In genomic region chr17:66354472-66354871, GRCh38 we compare ENCODE assay signal across 26 cellular contexts. TPM values are rescaled to one million over a fixed set of nuclear protein-coding genes. Genes with fewer than 3 reads are reported as not detected.
A peak's percentile ranks its signal among the peaks of the same experiment; 100 is the strongest.
DNase-seq lines count a peak whose midpoint lies in the region; ATAC-seq and TF ChIP-seq lines count a peak whose summit lies in the region.
"Had no signal": no experiment of that assay in that cellular context is flagged by ENCODE, and none has a peak within 500 bp of the region (broad histone marks: within the 10 kb centered on the region; RNA-seq: fewer than 3 reads in every experiment).

No MANE protein-coding gene starts in this region.

- peaks cover 42% of the 10 kb centered on the region for H3F3A ChIP-seq in GM23248 (ENCODE audit: insufficient read depth)
- H3F3A ChIP-seq in SK-N-SH (replicated peaks; ENCODE audit: insufficient read depth) = peaks cover 64% of the 10 kb centered on the region

- H2AFZ ChIP-seq in GM23248 (no peak overlapping the region), SK-N-SH (ENCODE audit: low read depth) (no peak overlapping the region)

- H3K79me2 ChIP-seq in GM23248 (ENCODE audit: insufficient read depth) (peaks cover 98% of the 10 kb centered on the region), SK-N-SH (ENCODE audit: insufficient read depth) (peaks cover 96% of the 10 kb centered on the region)

- TF ChIP-seq EP300 in SK-N-SH (IDR thresholded peaks at IDR 0.05; ENCODE audit: borderline replicate concordance in 1 of 2, low read depth in 1 of 2, low read length in 1 of 2) = no peak

- WGBS in GM23248 (ENCODE audit: low coverage in 1 of 2, low lambda C conversion rate in 2 of 2, missing lambda C conversion rate in 2 of 2), 2 experiments = 92 to 95% methylated on average over 3 of the region's 3 CpGs
- 38% methylated on average over 3 of the region's 3 CpGs for WGBS in SK-N-SH (ENCODE audit: low lambda C conversion rate)

- H3K9me3 ChIP-seq in GM23248 (ENCODE audit: low read depth) = no peaks in the 10 kb centered on the region
- no peaks in the 10 kb centered on the region for H3K9me3 ChIP-seq in SK-N-SH
- no peaks in the 10 kb centered on the region for H3K9me3 ChIP-seq in skeletal muscle satellite cell (replicated peaks; ENCODE audit: low read length)
- H3K9me3 ChIP-seq: breast epithelium, MG63, right lobe of liver, suprapubic skin had no signal

- H3K36me3 ChIP-seq in GM23248 (ENCODE audit: low read depth) (no peaks in the 10 kb centered on the region), SK-N-SH (replicated peaks in 1 of 2; ENCODE audit: control insufficient read depth in 1 of 2, insufficient read depth in 2 of 2, low read length in 1 of 2) (peaks cover 0 to 24% of the 10 kb centered on the region in 2 experiments), skeletal muscle satellite cell (ENCODE audit: insufficient read depth, low read length) (no peaks in the 10 kb centered on the region)
- H3K36me3 ChIP-seq: breast epithelium, MG63, right lobe of liver, suprapubic skin had no signal

- H3K4me2 ChIP-seq in GM23248 (ENCODE audit: unreplicated experiment) = peak overlapping the region; percentile 65
- peak overlapping the region; percentile 66 for H3K4me2 ChIP-seq in SK-N-SH
- H3K4me2 ChIP-seq in skeletal muscle satellite cell (ENCODE audit: low read length) = peak overlapping the region; percentile 62

- CTCF ChIA-PET in SK-N-SH (lab: Yijun Ruan, JAX) = interaction anchor here (0.8 to 1.9 kb wide), 2 partner anchors 33 to 73 kb away, joined by 3 to 6 read pairs; no protein-coding TSS in a partner anchor

- DNase-seq in GM23248 (no peak), SK-N-SH (no peak), dermis blood vessel endothelial cell (peak; percentile 21), KG1 (lab: John Stamatoyannopoulos, UW) (no peak), cerebellar nuclear complex (lab: John Stamatoyannopoulos, UW) (no peak)
- DNase-seq: activated CD4-positive, alpha-beta T cell treated with anti-CD3 and anti-CD28 coated beads for 36 hours; activated CD8-positive, alpha-beta T cell treated with anti-CD3 and anti-CD28 coated beads, Interleukin-2, amount 10 ng/mL, durations not matched to agents 7 days and 5 days; activated effector memory CD4-positive, alpha-beta T cell treated with Interleukin-2 at 50 U/mL for 16 hours; activated naive CD8-positive, alpha-beta T cell treated with anti-CD3 and anti-CD28 coated beads, Interleukin-2, amount 50 U/mL, for 24 hours; CD4-positive, alpha-beta T cell; DMS53; effector memory CD8-positive, alpha-beta T cell; GDM1; left cardiac atrium; mammary epithelial cell; MG63; NCI-H1105 treated with DMSO at 0.1 percent for 48 hours; NCI-H2029; right lobe of liver; stimulated activated naive B cell treated with anti-CD40 and anti-IgM and Interleukin-4, amounts not matched to agents 10 μg/mL and 1 μg/mL and 100 μg/mL, for 72 hours had no signal

- H3K27ac ChIP-seq in GM23248 (peak overlapping the region; percentile 26; the same call in 1 of the 2 replicates), SK-N-SH (ENCODE audit: low read depth in 2 of 2, low read length in 1 of 2) (peak overlapping the region; percentile 70 to 84)
- H3K27ac ChIP-seq: breast epithelium, right lobe of liver, suprapubic skin had no signal

- H3K4me3 ChIP-seq in GM23248 = 0 out of 2 replicates have a peak overlapping the region, but pooled peaks have one; percentile 25
- 0 out of 4 replicates have a peak overlapping the region, but pooled peaks of 1 of the 2 experiments have one; percentile 17 for H3K4me3 ChIP-seq in SK-N-SH (ENCODE audit: low read depth in 2 of 2, low read length in 1 of 2)
- no peak overlapping the region for H3K4me3 ChIP-seq in skeletal muscle satellite cell (ENCODE audit: low read length)
- H3K4me3 ChIP-seq: breast epithelium, K562, MG63, right lobe of liver, suprapubic skin had no signal

- H3K9ac ChIP-seq in GM23248 = no peak overlapping the region
- H3K9ac ChIP-seq in SK-N-SH = 0 out of 2 replicates have a peak overlapping the region, but pooled peaks have one; percentile 5
- H3K9ac ChIP-seq in skeletal muscle satellite cell (ENCODE audit: low read depth, low read length) = no peak overlapping the region

- H4K20me1 ChIP-seq in GM23248 (ENCODE audit: insufficient read depth) (peaks cover 8% of the 10 kb centered on the region; the same call in 1 of the 2 replicates), SK-N-SH (ENCODE audit: insufficient read depth) (peaks cover 78% of the 10 kb centered on the region)

- H3K4me1 ChIP-seq in GM23248 (ENCODE audit: insufficient read depth) (peaks cover 50% of the 10 kb centered on the region), SK-N-SH (ENCODE audit: control insufficient read depth in 1 of 2, insufficient read depth in 2 of 2, low read depth in 1 of 2, low read length in 1 of 2) (peaks cover 30 to 71% of the 10 kb centered on the region in 2 experiments), skeletal muscle satellite cell (ENCODE audit: control insufficient read depth, insufficient read depth, low read length) (peaks cover 46% of the 10 kb centered on the region)
- H3K4me1 ChIP-seq: breast epithelium had no signal

- TF ChIP-seq CTCF in SK-N-SH (IDR thresholded peaks at IDR 0.05) = no peak

- POLR2A ChIA-PET in SK-N-SH (lab: Yijun Ruan, JAX) = no interaction called here

- H3K27me3 ChIP-seq in GM23248 (replicated peaks; ENCODE audit: insufficient read depth) (no peaks in the 10 kb centered on the region), SK-N-SH (ENCODE audit: insufficient read depth) (no peaks in the 10 kb centered on the region), skeletal muscle satellite cell (ENCODE audit: control insufficient read depth, insufficient read depth, low read length) (no peaks in the 10 kb centered on the region)
- H3K27me3 ChIP-seq: breast epithelium, MG63, right lobe of liver, suprapubic skin had no signal

- TF ChIP-seq RAD21 in SK-N-SH (IDR thresholded peaks at IDR 0.05; ENCODE audit: low read length) = no peak

- H3K9me2 ChIP-seq in GM23248 (ENCODE audit: insufficient read depth) (no peaks in the 10 kb centered on the region), SK-N-SH (no peaks in the 10 kb centered on the region)

- in situ Hi-C loops in GM23248 (cut with MboI) = no loop called here

- ATAC-seq in GM21447 (IDR thresholded peaks at IDR 0.05; ENCODE audit: unreplicated experiment) = no peak
- ATAC-seq: activated CD4-positive, alpha-beta T cell treated with anti-CD3 and anti-CD28 coated beads for 36 hours; activated CD8-positive, alpha-beta T cell treated with anti-CD3 and anti-CD28 coated beads, Interleukin-2, amount 10 ng/mL, durations not matched to agents 7 days and 5 days; activated naive CD8-positive, alpha-beta T cell treated with anti-CD3 and anti-CD28 coated beads, Interleukin-2, amount 50 U/mL, for 24 hours; effector memory CD8-positive, alpha-beta T cell; HCT116; K562; left cardiac atrium; right lobe of liver; stimulated activated naive B cell treated with anti-CD40 and anti-IgM and Interleukin-4, amounts not matched to agents 10 μg/mL and 1 μg/mL and 100 μg/mL, for 72 hours had no signal

TF ChIP-seq in SK-N-SH, 30 proteins besides CTCF, POLR2A, EP300 and RAD21:
- TF ChIP-seq RFX5 (IDR thresholded peaks at IDR 0.05; ENCODE audit: low read length) (no peak), TAF1 (IDR thresholded peaks at IDR 0.05; ENCODE audit: borderline replicate concordance, low read depth, low read length) (0 out of 2 replicates have a peak, but pooled peaks have one; percentile 9), MEF2A (IDR thresholded peaks at IDR 0.05; ENCODE audit: borderline replicate concordance, low read depth) (no peak)
- TF ChIP-seq, protein P1, sequence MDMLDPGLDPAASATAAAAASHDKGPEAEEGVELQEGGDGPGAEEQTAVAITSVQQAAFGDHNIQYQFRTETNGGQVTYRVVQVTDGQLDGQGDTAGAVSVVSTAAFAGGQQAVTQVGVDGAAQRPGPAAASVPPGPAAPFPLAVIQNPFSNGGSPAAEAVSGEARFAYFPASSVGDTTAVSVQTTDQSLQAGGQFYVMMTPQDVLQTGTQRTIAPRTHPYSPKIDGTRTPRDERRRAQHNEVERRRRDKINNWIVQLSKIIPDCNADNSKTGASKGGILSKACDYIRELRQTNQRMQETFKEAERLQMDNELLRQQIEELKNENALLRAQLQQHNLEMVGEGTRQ (IDR thresholded peaks at IDR 0.05; ENCODE audit: borderline replicate concordance, low read depth, low read length) = no peak
TF ChIP-seq in SK-N-SH: peak in this region for 1.

RNA-seq across cellular contexts. Expression of gene PRKCA, which starts 52.1 kb away (rescaled TPM):
- 25.5 and 28.5 TPM in 2 replicates for total RNA-seq in GM23248 (2014; rRNA removed; shearing (Covaris generic))
- polyA plus RNA-seq in GM23248 (2016; fragmentation: Nextera tagmentation; extraction: Ambion mirVana) (17.1 and 17.3 TPM in 2 replicates), SK-N-SH (2012; rRNA removed) (108 and 123 TPM in 2 replicates)
- 111 and 128 TPM in 2 replicates for polyA plus RNA-seq in SK-N-SH (2012; cell fraction: cytosol; rRNA removed)
- polyA plus RNA-seq in SK-N-SH (2012; cell fraction: nucleus; rRNA removed) = 126 and 178 TPM in 2 replicates
- 5.4 and 6.8 TPM in 2 replicates for total RNA-seq in dermis blood vessel endothelial cell
- total RNA-seq in skeletal muscle satellite cell (2012; rRNA removed) = 26.0 and 31.9 TPM in 2 replicates
